In the genomic region with DNA sequence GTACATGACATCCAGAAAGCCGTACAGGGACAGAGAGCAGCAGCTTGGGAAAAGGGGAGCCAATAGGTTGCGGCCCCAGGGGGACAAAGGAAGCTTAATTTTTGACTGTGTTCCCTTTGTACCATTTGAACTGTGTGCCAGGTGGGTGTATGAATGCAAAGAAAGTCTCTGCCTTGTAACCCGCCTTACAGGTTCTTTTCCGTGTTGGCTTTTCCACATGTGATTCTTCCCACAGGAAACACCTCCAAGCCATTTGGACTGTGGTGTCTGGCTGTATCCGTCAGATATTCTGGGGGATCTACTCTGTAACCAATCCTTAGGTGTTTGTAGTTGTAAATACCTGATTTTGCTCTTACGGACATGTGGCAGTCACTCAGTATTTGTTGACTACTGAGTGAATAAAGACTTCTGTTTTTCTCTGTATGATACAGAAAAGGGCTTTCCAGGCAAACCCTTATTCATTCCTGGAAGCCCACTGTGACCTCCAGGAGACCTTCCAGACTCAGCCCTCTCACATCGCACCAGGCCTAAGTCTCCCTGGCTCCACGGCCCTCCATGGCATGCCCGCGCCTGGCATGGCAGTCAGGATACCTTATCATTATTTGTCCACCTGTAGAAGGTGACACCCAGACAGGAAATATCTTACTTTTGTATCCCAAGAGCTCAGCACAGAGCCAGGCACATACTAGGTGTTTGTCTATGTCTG, we compare ENCODE assay signal across 8 cellular contexts. TPM values are rescaled to one million over a fixed set of nuclear protein-coding genes. Genes with fewer than 3 reads are reported as not detected.
DNase-seq lines count a peak whose midpoint lies in the region; ATAC-seq and TF ChIP-seq lines count a peak whose summit lies in the region.

No MANE protein-coding gene starts in this region.

- no peak overlapping the region for H3K27ac Mint-ChIP-seq in central memory CD8-positive, alpha-beta T cell (ENCODE audit: low read depth)

- WGBS in heart right ventricle, 2 donors: 38 to 58% methylated on average over 10 of the region's 10 CpGs
- 64 to 66% methylated on average over 10 of the region's 10 CpGs for WGBS in aorta, 2 donors
- whole genome bisulfite sequencing in thyroid gland, 2 donors: 91 to 93% methylated on average over 10 of the region's 10 CpGs

- H3K4me3 ChIP-seq in heart right ventricle: peak overlapping the region; percentile 41 to 90 (median 66)
- H3K4me3 ChIP-seq in muscle layer of duodenum (ENCODE audit: low read depth in 1 of 2, low read length in 2 of 2): peak overlapping the region; percentile 53 to 60
- H3K4me3 ChIP-seq in aorta (ENCODE audit: low read length in 2 of 2): peak overlapping the region; percentile 77 to 91
- peak overlapping the region in 1 of 3 donors; percentile 59 for H3K4me3 ChIP-seq in thyroid gland (replicated peaks in 1 of 3)

- TF ChIP-seq POLR2A in thyroid gland (IDR thresholded peaks at IDR 0.05): no peak

- no peaks in the 10 kb centered on the region for H3K9me3 Mint-ChIP-seq in central memory CD8-positive, alpha-beta T cell

- DNase-seq in heart right ventricle (no peak), Right ventricle myocardium inferior (ENCODE audit: missing footprints) (no peak), aorta (no peak), thyroid gland (no peak), GOT3 (lab: John Stamatoyannopoulos, UW) (no peak)
- DNase-seq in central memory CD8-positive, alpha-beta T cell (ENCODE audit: low spot score in 2 of 2): no peak

- H3K27me3 ChIP-seq in heart right ventricle (peaks cover 0 to 14% (median 3%) of the 10 kb centered on the region in 7 donors), muscle layer of duodenum (ENCODE audit: low read depth, low read length) (no peaks in the 10 kb centered on the region), aorta (ENCODE audit: control insufficient read depth in 1 of 2, insufficient read depth in 2 of 2, low read length in 1 of 2) (no peaks in the 10 kb centered on the region), thyroid gland (no peaks in the 10 kb centered on the region)

- peak overlapping the region; percentile 70 for H3K4me3 Mint-ChIP-seq in central memory CD8-positive, alpha-beta T cell

- H3K4me1 ChIP-seq in heart right ventricle: peaks cover 14 to 80% (median 67%) of the 10 kb centered on the region in 9 donors
- peaks cover 0 to 28% of the 10 kb centered on the region in 2 donors for H3K4me1 ChIP-seq in muscle layer of duodenum (ENCODE audit: control insufficient read depth in 1 of 2, insufficient read depth in 2 of 2, low read length in 2 of 2)
- H3K4me1 ChIP-seq in aorta (ENCODE audit: control insufficient read depth in 1 of 2, insufficient read depth in 2 of 2, low read length in 2 of 2): peaks cover 4 to 10% of the 10 kb centered on the region in 2 donors
- peaks cover 26 to 55% of the 10 kb centered on the region in 2 donors for H3K4me1 ChIP-seq in thyroid gland

- peaks cover 0 to 11% (median 0%) of the 10 kb centered on the region in 9 donors for H3K36me3 ChIP-seq in heart right ventricle
- H3K36me3 ChIP-seq in muscle layer of duodenum (ENCODE audit: control insufficient read depth in 1 of 2, insufficient read depth in 2 of 2, low read length in 2 of 2): no peaks in the 10 kb centered on the region
- no peaks in the 10 kb centered on the region for H3K36me3 ChIP-seq in aorta (ENCODE audit: control insufficient read depth in 1 of 2, insufficient read depth in 2 of 2, low read length in 1 of 2)
- no peaks in the 10 kb centered on the region for H3K36me3 ChIP-seq in thyroid gland

- no peaks in the 10 kb centered on the region for H3K4me1 Mint-ChIP-seq in central memory CD8-positive, alpha-beta T cell

- H3K27ac ChIP-seq in heart right ventricle (peak overlapping the region; percentile 34 to 95 (median 93)), muscle layer of duodenum (ENCODE audit: low read length) (no peak overlapping the region), aorta (ENCODE audit: low read depth in 1 of 2, low read length in 2 of 2) (no peak overlapping the region), thyroid gland (no peak overlapping the region)

- H3K36me3 Mint-ChIP-seq in central memory CD8-positive, alpha-beta T cell (ENCODE audit: insufficient read depth): no peaks in the 10 kb centered on the region

- peaks cover 87% of the 10 kb centered on the region for H3K27me3 Mint-ChIP-seq in central memory CD8-positive, alpha-beta T cell

- no peaks in the 10 kb centered on the region for H3K9me3 ChIP-seq in heart right ventricle
- no peaks in the 10 kb centered on the region for H3K9me3 ChIP-seq in muscle layer of duodenum (ENCODE audit: control insufficient read depth in 1 of 2, low read length in 2 of 2)
- no peaks in the 10 kb centered on the region for H3K9me3 ChIP-seq in aorta (ENCODE audit: control insufficient read depth, low read length)
- no peaks in the 10 kb centered on the region for H3K9me3 ChIP-seq in thyroid gland

- intact Hi-C loops in heart right ventricle (cut with DNase I) (loop anchor here in 6 of 10 donors (5.0 kb wide), 3 partner anchors 34 to 44 kb away; no protein-coding TSS in a partner anchor), Right ventricle myocardium inferior (cut with DNase I) (loop anchor here (2.0 to 10.0 kb wide), 3 partner anchors 22 to 116 kb away; no protein-coding TSS in a partner anchor), aorta (cut with DNase I) (loop anchor here in 1 of 2 donors (5.0 kb wide), 2 partner anchors 34 to 36 kb away; a partner anchor contains a TSS), thyroid gland (cut with DNase I) (loop anchor here (5.0 kb wide), 1 partner anchor 51 kb away; no protein-coding TSS in a partner anchor)

- ATAC-seq in heart right ventricle (no peak), Right ventricle myocardium inferior (no peak), aorta (ENCODE audit: low FRiP score) (no peak), GM19324 (IDR thresholded peaks at IDR 0.05; ENCODE audit: low FRiP score, unreplicated experiment) (no peak)
- ATAC-seq in central memory CD8-positive, alpha-beta T cell (replicated peaks; ENCODE audit: extremely low read depth, poor library complexity, severe bottlenecking): no peak

- no peak for TF ChIP-seq CTCF in heart right ventricle (IDR thresholded peaks at IDR 0.05)
- TF ChIP-seq CTCF in thyroid gland (IDR thresholded peaks at IDR 0.05): no peak

RNA-seq across cellular contexts. Expression of a gene that starts 1.2 kb away (rescaled TPM):
- total RNA-seq in heart right ventricle: 100 to 1,000 TPM in 9 of 10 donors, 10 to 100 TPM in 1; 91.5 to 132 (median 112) TPM
- 100 to 1,000 TPM; 103 to 111 TPM for polyA plus RNA-seq in heart right ventricle
- 104 TPM for total RNA-seq in Right ventricle myocardium inferior
- 100 to 1,000 TPM; 234 to 348 TPM for total RNA-seq in aorta
- polyA plus RNA-seq in aorta: 100 to 1,000 TPM; 100 to 105 TPM
- 100 to 1,000 TPM in 2 of 4 donors, 10 to 100 TPM in 2; 76.1 to 113 (median 96.6) TPM for total RNA-seq in thyroid gland

RNA-seq across cellular contexts. Expression of a gene that starts 38.1 kb away (rescaled TPM):
- 1 to 10 TPM; 1.9 to 6.9 (median 4.6) TPM for total RNA-seq in heart right ventricle
- 1 to 10 TPM; 4.8 to 7.6 TPM for polyA plus RNA-seq in heart right ventricle
- 2.4 TPM for total RNA-seq in Right ventricle myocardium inferior
- 1 to 10 TPM; 3.7 to 4.5 TPM for total RNA-seq in aorta
- 10 to 100 TPM; 11.1 to 22.3 TPM for polyA plus RNA-seq in aorta
- 10 to 100 TPM; 37.6 to 88.1 (median 70.1) TPM for total RNA-seq in thyroid gland

Comparison
In these comparisons a context has a peak if more than half of its experiments do, and no peak if none do; other contexts are left out.
1. H3K27ac ChIP-seq: peak in heart right ventricle (10 of 10); none in muscle layer of duodenum (single experiment), aorta (0 of 2) and thyroid gland (0 of 3).
2. RNA of a gene that starts 38.1 kb away (total RNA-seq): 37.6 to 88.1 TPM in thyroid gland; 1.9 to 6.9 TPM in heart right ventricle, 3.7 to 4.5 TPM in aorta and 2.4 TPM in Right ventricle myocardium inferior (single experiment); every median in the first group is over 4 times any median in the second.